ENCODE assay signal across 1 cellular context in the genomic region with DNA sequence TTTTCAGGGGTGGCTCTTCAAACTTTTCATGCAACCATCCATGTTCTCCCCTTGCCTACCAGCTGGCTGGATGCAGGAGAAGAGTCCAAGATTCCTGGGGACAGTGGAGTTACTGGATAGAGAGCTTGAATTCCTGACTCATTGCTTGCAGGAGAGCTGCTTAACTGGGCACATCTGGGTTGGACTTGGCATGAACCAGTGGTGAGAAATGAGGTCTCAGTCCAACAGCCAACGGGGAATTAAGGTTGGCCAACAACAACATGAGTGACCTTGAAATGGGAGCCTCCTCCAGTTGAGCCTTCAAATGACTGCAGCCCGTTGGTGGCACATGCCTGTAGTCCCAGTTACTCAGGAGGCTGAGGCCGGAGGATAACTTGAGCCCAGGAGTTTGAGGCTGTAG.
TF ChIP-seq lines count a peak whose summit lies in the region.

No MANE protein-coding gene starts in this region.

TF ChIP-seq in IMR-90, 13 proteins besides CTCF, POLR2A, EP300 and RAD21:
- TF ChIP-seq RFX5 (IDR thresholded peaks at IDR 0.05; ENCODE audit: low read depth, low read length), result no peak
- TF ChIP-seq CHD1 (IDR thresholded peaks at IDR 0.05; ENCODE audit: low read depth, low read length), result no peak
- TF ChIP-seq BHLHE40 (IDR thresholded peaks at IDR 0.05; ENCODE audit: low read depth, low read length), result no peak
- no peak for TF ChIP-seq USF2 (IDR thresholded peaks at IDR 0.05; ENCODE audit: low read depth, low read length)
- no peak for TF ChIP-seq MAFK (IDR thresholded peaks at IDR 0.05; ENCODE audit: low read depth, low read length)
- no peak for TF ChIP-seq FOS (IDR thresholded peaks at IDR 0.05; ENCODE audit: low read depth, low read length)
- TF ChIP-seq MAZ (IDR thresholded peaks at IDR 0.05; ENCODE audit: borderline replicate concordance, low read depth, low read length), result no peak
- TF ChIP-seq MXI1 (IDR thresholded peaks at IDR 0.05; ENCODE audit: borderline replicate concordance, low read depth, low read length), result no peak
- TF ChIP-seq, protein P1, sequence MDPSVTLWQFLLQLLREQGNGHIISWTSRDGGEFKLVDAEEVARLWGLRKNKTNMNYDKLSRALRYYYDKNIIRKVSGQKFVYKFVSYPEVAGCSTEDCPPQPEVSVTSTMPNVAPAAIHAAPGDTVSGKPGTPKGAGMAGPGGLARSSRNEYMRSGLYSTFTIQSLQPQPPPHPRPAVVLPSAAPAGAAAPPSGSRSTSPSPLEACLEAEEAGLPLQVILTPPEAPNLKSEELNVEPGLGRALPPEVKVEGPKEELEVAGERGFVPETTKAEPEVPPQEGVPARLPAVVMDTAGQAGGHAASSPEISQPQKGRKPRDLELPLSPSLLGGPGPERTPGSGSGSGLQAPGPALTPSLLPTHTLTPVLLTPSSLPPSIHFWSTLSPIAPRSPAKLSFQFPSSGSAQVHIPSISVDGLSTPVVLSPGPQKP (IDR thresholded peaks at IDR 0.05; ENCODE audit: borderline replicate concordance, low read depth, low read length), result no peak
- no peak for TF ChIP-seq RCOR1 (IDR thresholded peaks at IDR 0.05; ENCODE audit: insufficient replicate concordance, low read length)
- TF ChIP-seq NFE2L2 (IDR thresholded peaks at IDR 0.05; ENCODE audit: low read depth, low read length), result no peak
- TF ChIP-seq CEBPB (IDR thresholded peaks at IDR 0.05; ENCODE audit: low read depth, low read length), result no peak
- TF ChIP-seq SMC3 (IDR thresholded peaks at IDR 0.05; ENCODE audit: low read depth, low read length), result no peak
